ENCODE assay signal across 8 cellular contexts in genomic region chr2:229714080-229714735, GRCh38. TPM values are rescaled to one million over a fixed set of nuclear protein-coding genes. Genes with fewer than 3 reads are reported as not detected.
A peak's percentile ranks its signal among the peaks of the same experiment; 100 is the strongest.
DNase-seq lines count a peak whose midpoint lies in the region; ATAC-seq and TF ChIP-seq lines count a peak whose summit lies in the region.

Gene DNER (minus strand): TSS chr2:229714555. CDS start chr2:229714423, 132 bp downstream.

- H3K9me3 ChIP-seq in NT2/D1 (ENCODE audit: insufficient read depth, low read length): no peaks in the 10 kb centered on the region

- H3K36me3 ChIP-seq in NT2/D1 (ENCODE audit: insufficient read depth, insufficient read length, low read length): no peaks in the 10 kb centered on the region

- peaks cover 77% of the 10 kb centered on the region for H3K27me3 ChIP-seq in NT2/D1 (ENCODE audit: insufficient read depth, insufficient read length)

- intact Hi-C loops in Right ventricle myocardium superior (cut with DNase I): no loop called here

- no peak for TF ChIP-seq CTCF in AG09309 (IDR thresholded peaks at IDR 0.05; ENCODE audit: control insufficient read depth, insufficient read depth, low read depth, low read length, missing control alignments)

- H3K4me1 ChIP-seq in NT2/D1 (ENCODE audit: insufficient read depth, insufficient read length): peaks cover 4% of the 10 kb centered on the region

- DNase-seq in AG09309 (ENCODE audit: low read depth): no peak
- no peak for DNase-seq in NT2/D1 (ENCODE audit: low read depth, low spot score)
- peak; percentile 41 for DNase-seq in activated naive CD4-positive, alpha-beta T cell treated with Interleukin-2 at 50 U/mL for 16 hours
- no peak for DNase-seq in Right ventricle myocardium superior
- peak; percentile 26 for DNase-seq in pons (ENCODE audit: low spot score)

- peak within 1 kb of the TSS; percentile 78 for H3K9ac ChIP-seq in NT2/D1 (ENCODE audit: insufficient read length, low read depth)

- peak; percentile 79 for ATAC-seq in GM19025 (IDR thresholded peaks at IDR 0.05; ENCODE audit: low read depth, unreplicated experiment)
- ATAC-seq in HG03108 (IDR thresholded peaks at IDR 0.05; ENCODE audit: unreplicated experiment): peak; percentile 63
- ATAC-seq in Right ventricle myocardium superior (ENCODE audit: poor library complexity): peak; percentile 79
- ATAC-seq in GM18873 (IDR thresholded peaks at IDR 0.05; ENCODE audit: low FRiP score, unreplicated experiment): no peak

- peak within 1 kb of the TSS; percentile 38 for H3K4me3 ChIP-seq in AG09309 (ENCODE audit: control insufficient read depth, low read depth, low read length)
- peak within 1 kb of the TSS; percentile 70 for H3K4me3 ChIP-seq in NT2/D1 (ENCODE audit: insufficient read length, low read depth)

RNA-seq across cellular contexts. Expression of gene DNER, which starts in this region (rescaled TPM):
- 2.3 TPM for total RNA-seq in Right ventricle myocardium superior

Comparison
In these comparisons a context has a peak if more than half of its experiments do, and no peak if none do; other contexts are left out.
1. DNase-seq: peak in activated naive CD4-positive, alpha-beta T cell treated with Interleukin-2 at 50 U/mL for 16 hours (single experiment) and pons (single experiment); none in AG09309 (single experiment), NT2/D1 (single experiment) and Right ventricle myocardium superior (single experiment).